1 cellular context compared by ENCODE assay signal in the genomic region with DNA sequence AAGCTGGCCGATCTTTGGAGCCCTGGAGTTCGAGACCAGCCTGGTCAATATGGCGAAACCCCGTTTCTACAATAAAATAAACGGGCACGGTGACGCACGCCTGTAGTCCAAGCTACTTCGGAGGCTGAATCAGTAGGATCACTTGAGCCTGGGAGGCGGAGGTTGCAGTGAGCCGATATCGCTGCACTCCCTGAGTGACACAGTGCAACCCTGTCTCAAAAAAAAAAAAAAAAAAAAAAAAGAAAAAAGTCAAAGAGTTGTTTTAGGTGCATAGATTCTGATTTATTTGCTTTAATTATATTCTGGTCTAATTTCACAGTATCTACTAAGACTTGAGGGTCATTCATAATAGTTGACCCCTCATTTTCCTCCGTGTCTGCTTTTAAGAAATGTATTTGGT.
TF ChIP-seq lines count a peak whose summit lies in the region.

No MANE protein-coding gene starts in this region.

TF ChIP-seq in WTC11, 78 proteins besides CTCF, POLR2A, EP300 and RAD21 (continued from another document):
- TF ChIP-seq CREB1 (CRISPR knock-in tag; IDR thresholded peaks at IDR 0.05) = no peak
